ENCODE assay signal across 1 cellular context in the genomic region with DNA sequence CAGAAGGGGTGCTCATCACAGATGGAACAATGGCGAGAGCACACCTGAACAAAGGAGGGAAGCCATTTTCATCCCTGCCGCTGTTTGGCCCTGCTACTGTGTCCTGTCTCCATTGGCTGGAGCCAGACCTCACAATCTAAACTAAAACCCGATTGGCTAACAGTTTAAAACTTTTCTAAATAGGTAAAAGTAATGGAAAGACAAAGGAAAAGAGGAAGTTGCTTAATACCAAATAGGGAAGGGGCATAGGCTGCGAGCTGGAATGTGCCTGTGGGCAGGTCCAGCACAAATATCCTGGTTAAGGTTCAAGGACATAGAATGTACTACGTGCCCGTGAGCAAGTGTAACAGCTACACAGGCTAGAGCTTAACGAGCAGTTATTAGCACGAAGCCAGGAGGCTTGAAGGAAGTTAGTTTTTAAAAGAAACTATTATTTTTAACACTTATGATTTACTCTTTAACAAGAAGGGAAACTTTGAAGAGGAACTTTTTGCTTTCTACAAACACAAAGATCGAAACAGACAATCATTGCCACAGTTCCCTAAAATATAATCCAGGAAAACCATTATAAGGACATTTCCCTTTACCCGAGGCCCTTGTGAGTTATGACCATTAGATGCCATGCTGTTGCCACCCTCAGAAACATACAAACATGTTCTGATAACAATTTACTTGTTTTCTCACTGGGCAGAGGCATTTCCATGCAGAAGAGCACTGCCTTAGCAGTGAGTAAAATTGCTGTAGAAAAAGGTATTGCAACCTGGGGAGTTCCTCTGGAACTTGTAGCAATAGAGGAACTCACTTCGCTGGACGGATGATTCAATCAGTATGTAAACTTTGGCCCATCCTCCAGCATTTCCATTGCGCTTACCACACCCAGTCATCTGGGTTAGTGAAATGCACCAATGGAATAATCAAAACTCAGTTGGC.
TF ChIP-seq lines count a peak whose summit lies in the region.

No MANE protein-coding gene starts in this region.

TF ChIP-seq in GM12878, 131 proteins besides CTCF, POLR2A, EP300 and RAD21:
- TF ChIP-seq TBL1XR1 (IDR thresholded peaks at IDR 0.05; ENCODE audit: low read depth, low read length), result no peak
- TF ChIP-seq, protein P1, sequence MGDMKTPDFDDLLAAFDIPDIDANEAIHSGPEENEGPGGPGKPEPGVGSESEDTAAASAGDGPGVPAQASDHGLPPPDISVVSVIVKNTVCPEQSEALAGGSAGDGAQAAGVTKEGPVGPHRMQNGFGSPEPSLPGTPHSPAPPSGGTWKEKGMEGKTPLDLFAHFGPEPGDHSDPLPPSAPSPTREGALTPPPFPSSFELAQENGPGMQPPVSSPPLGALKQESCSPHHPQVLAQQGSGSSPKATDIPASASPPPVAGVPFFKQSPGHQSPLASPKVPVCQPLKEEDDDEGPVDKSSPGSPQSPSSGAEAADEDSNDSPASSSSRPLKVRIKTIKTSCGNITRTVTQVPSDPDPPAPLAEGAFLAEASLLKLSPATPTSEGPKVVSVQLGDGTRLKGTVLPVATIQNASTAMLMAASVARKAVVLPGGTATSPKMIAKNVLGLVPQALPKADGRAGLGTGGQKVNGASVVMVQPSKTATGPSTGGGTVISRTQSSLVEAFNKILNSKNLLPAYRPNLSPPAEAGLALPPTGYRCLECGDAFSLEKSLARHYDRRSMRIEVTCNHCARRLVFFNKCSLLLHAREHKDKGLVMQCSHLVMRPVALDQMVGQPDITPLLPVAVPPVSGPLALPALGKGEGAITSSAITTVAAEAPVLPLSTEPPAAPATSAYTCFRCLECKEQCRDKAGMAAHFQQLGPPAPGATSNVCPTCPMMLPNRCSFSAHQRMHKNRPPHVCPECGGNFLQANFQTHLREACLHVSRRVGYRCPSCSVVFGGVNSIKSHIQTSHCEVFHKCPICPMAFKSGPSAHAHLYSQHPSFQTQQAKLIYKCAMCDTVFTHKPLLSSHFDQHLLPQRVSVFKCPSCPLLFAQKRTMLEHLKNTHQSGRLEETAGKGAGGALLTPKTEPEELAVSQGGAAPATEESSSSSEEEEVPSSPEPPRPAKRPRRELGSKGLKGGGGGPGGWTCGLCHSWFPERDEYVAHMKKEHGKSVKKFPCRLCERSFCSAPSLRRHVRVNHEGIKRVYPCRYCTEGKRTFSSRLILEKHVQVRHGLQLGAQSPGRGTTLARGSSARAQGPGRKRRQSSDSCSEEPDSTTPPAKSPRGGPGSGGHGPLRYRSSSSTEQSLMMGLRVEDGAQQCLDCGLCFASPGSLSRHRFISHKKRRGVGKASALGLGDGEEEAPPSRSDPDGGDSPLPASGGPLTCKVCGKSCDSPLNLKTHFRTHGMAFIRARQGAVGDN (IDR thresholded peaks at IDR 0.05), result peak; percentile 56; the same call in 1 of the 2 replicates
- TF ChIP-seq HDAC2 (IDR thresholded peaks at IDR 0.05), result no peak
- TF ChIP-seq, protein P2, sequence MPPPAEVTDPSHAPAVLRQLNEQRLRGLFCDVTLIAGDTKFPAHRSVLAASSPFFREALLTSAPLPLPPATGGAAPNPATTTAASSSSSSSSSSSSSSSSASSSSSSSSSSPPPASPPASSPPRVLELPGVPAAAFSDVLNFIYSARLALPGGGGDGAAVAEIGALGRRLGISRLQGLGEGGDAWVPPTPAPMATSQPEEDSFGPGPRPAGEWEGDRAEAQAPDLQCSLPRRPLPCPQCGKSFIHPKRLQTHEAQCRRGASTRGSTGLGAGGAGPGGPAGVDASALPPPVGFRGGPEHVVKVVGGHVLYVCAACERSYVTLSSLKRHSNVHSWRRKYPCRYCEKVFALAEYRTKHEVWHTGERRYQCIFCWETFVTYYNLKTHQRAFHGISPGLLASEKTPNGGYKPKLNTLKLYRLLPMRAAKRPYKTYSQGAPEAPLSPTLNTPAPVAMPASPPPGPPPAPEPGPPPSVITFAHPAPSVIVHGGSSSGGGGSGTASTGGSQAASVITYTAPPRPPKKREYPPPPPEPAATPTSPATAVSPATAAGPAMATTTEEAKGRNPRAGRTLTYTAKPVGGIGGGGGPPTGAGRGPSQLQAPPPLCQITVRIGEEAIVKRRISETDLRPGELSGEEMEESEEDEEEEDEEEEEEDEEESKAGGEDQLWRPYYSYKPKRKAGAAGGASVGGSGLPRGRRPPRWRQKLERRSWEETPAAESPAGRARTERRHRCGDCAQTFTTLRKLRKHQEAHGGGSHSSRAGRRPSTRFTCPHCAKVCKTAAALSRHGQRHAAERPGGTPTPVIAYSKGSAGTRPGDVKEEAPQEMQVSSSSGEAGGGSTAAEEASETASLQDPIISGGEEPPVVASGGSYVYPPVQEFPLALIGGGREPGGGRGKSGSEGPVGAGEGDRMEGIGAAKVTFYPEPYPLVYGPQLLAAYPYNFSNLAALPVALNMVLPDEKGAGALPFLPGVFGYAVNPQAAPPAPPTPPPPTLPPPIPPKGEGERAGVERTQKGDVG (CRISPR knock-in tag; IDR thresholded peaks at IDR 0.05), result no peak
- no peak for TF ChIP-seq SMAD1 (IDR thresholded peaks at IDR 0.05; ENCODE audit: low read depth, partially characterized antibody)
- no peak for TF ChIP-seq CHD4 (IDR thresholded peaks at IDR 0.05)
- TF ChIP-seq, protein P3, sequence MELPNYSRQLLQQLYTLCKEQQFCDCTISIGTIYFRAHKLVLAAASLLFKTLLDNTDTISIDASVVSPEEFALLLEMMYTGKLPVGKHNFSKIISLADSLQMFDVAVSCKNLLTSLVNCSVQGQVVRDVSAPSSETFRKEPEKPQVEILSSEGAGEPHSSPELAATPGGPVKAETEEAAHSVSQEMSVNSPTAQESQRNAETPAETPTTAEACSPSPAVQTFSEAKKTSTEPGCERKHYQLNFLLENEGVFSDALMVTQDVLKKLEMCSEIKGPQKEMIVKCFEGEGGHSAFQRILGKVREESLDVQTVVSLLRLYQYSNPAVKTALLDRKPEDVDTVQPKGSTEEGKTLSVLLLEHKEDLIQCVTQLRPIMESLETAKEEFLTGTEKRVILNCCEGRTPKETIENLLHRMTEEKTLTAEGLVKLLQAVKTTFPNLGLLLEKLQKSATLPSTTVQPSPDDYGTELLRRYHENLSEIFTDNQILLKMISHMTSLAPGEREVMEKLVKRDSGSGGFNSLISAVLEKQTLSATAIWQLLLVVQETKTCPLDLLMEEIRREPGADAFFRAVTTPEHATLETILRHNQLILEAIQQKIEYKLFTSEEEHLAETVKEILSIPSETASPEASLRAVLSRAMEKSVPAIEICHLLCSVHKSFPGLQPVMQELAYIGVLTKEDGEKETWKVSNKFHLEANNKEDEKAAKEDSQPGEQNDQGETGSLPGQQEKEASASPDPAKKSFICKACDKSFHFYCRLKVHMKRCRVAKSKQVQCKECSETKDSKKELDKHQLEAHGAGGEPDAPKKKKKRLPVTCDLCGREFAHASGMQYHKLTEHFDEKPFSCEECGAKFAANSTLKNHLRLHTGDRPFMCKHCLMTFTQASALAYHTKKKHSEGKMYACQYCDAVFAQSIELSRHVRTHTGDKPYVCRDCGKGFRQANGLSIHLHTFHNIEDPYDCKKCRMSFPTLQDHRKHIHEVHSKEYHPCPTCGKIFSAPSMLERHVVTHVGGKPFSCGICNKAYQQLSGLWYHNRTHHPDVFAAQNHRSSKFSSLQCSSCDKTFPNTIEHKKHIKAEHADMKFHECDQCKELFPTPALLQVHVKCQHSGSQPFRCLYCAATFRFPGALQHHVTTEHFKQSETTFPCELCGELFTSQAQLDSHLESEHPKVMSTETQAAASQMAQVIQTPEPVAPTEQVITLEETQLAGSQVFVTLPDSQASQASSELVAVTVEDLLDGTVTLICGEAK (IDR thresholded peaks at IDR 0.05; ENCODE audit: borderline replicate concordance), result no peak
- TF ChIP-seq SPI1 (IDR thresholded peaks at IDR 0.05; ENCODE audit: borderline replicate concordance, insufficient read depth, low read depth, low read length), result peak; percentile 24; the same call in 1 of the 2 replicates
- no peak for TF ChIP-seq BHLHE40 (IDR thresholded peaks at IDR 0.05; ENCODE audit: borderline replicate concordance in 1 of 2, low read depth in 2 of 2, low read length in 1 of 2)
- TF ChIP-seq FOS (IDR thresholded peaks at IDR 0.05; ENCODE audit: borderline replicate concordance, extremely low read depth, insufficient read length), result no peak
- TF ChIP-seq SMARCA5 (IDR thresholded peaks at IDR 0.05), result no peak
- TF ChIP-seq, protein P4, sequence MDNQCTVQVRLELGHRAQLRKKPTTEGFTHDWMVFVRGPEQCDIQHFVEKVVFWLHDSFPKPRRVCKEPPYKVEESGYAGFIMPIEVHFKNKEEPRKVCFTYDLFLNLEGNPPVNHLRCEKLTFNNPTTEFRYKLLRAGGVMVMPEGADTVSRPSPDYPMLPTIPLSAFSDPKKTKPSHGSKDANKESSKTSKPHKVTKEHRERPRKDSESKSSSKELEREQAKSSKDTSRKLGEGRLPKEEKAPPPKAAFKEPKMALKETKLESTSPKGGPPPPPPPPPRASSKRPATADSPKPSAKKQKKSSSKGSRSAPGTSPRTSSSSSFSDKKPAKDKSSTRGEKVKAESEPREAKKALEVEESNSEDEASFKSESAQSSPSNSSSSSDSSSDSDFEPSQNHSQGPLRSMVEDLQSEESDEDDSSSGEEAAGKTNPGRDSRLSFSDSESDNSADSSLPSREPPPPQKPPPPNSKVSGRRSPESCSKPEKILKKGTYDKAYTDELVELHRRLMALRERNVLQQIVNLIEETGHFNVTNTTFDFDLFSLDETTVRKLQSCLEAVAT (IDR thresholded peaks at IDR 0.05), result peak; percentile 83
- TF ChIP-seq ATF7 (IDR thresholded peaks at IDR 0.05; ENCODE audit: low read depth), result no peak
- peak; percentile 10 to 18; a peak in 2 of 4 replicates for TF ChIP-seq IKZF2 (IDR thresholded peaks at IDR 0.05)
